8 cellular contexts compared by ENCODE assay signal in genomic region chr18:63161032-63161727, GRCh38.
DNase-seq lines count a peak whose midpoint lies in the region; ATAC-seq, FAIRE-seq and TF ChIP-seq lines count a peak whose summit lies in the region.

No MANE protein-coding gene starts in this region.

- intact Hi-C loops in breast epithelium (cut with DNase I; ENCODE audit: low total_unique reads), result no loop called here

- no peak overlapping the region for H3K4me3 ChIP-seq in BLaER1 treated with 17β-estradiol and CSF1 and Interleukin-3, amounts not matched to agents 10 nM and 100 nM
- H3K4me3 ChIP-seq in breast epithelium, result peak overlapping the region in 1 of 3 donors; percentile 10

- H3K4me1 ChIP-seq in BLaER1 treated with 17β-estradiol and CSF1 and Interleukin-3, amounts not matched to agents 10 nM and 100 nM, result peaks cover 50 to 84% (median 69%) of the 10 kb centered on the region in 10 experiments
- H3K4me1 ChIP-seq in breast epithelium, result peaks cover 4 to 27% of the 10 kb centered on the region in 2 donors

- H3K9ac ChIP-seq in BLaER1 treated with 17β-estradiol and CSF1 and Interleukin-3, amounts not matched to agents 10 nM and 100 nM, result peak overlapping the region in 5 of 11 experiments; percentile 23 to 70 (median 64); a peak in 8 of 22 replicates

- H3K27me3 ChIP-seq in BLaER1 treated with 17β-estradiol and CSF1 and Interleukin-3, amounts not matched to agents 10 nM and 100 nM, result no peaks in the 10 kb centered on the region
- no peaks in the 10 kb centered on the region for H3K27me3 ChIP-seq in breast epithelium

- peaks cover 0 to 49% (median 21%) of the 10 kb centered on the region in 11 experiments; a peak in 15 of 22 replicates for H3K36me3 ChIP-seq in BLaER1 treated with 17β-estradiol and CSF1 and Interleukin-3, amounts not matched to agents 10 nM and 100 nM
- no peaks in the 10 kb centered on the region for H3K36me3 ChIP-seq in breast epithelium

- ATAC-seq in GM19372 (IDR thresholded peaks at IDR 0.05; ENCODE audit: low read depth, unreplicated experiment) (peak; percentile 20), HG03521 (IDR thresholded peaks at IDR 0.05; ENCODE audit: unreplicated experiment) (peak; percentile 19)

- no peak for TF ChIP-seq POLR2A in breast epithelium (IDR thresholded peaks at IDR 0.05)

- FAIRE-seq in frontal cortex (lab: Jason Lieb, UNC), result no peak

- TF ChIP-seq CTCF in breast epithelium (IDR thresholded peaks at IDR 0.05), result no peak

- DNase-seq in breast epithelium (ENCODE audit: low spot score in 2 of 2) (no peak), ureter (ENCODE audit: low spot score) (no peak), ecto neural progenitor cell (ENCODE audit: low spot score) (no peak), frontal cortex (ENCODE audit: low spot score in 2 of 2) (no peak)
- peak; percentile 28 for DNase-seq in stimulated activated CD8-positive, alpha-beta memory T cell treated with anti-CD3 and anti-CD28 coated beads, Interleukin-12 subunit alpha, Interleukin-12 subunit beta, amount 100 ng/mL, for 1 hour (ENCODE audit: low read depth)

- H4K20me1 ChIP-seq in BLaER1 treated with 17β-estradiol and CSF1 and Interleukin-3, amounts not matched to agents 10 nM and 100 nM, result peaks cover 0 to 5% (median 0%) of the 10 kb centered on the region in 11 experiments; a peak in 2 of 22 replicates

- peak overlapping the region; percentile 10 to 83 (median 67); a peak in 20 of 22 replicates for H3K4me2 ChIP-seq in BLaER1 treated with 17β-estradiol and CSF1 and Interleukin-3, amounts not matched to agents 10 nM and 100 nM

- peaks cover 0 to 11% (median 3%) of the 10 kb centered on the region in 11 experiments; a peak in 10 of 22 replicates for H3K9me3 ChIP-seq in BLaER1 treated with 17β-estradiol and CSF1 and Interleukin-3, amounts not matched to agents 10 nM and 100 nM (replicated peaks in 1 of 11)
- H3K9me3 ChIP-seq in breast epithelium, result no peaks in the 10 kb centered on the region

- H3K27ac ChIP-seq in BLaER1 treated with 17β-estradiol and CSF1 and Interleukin-3, amounts not matched to agents 10 nM and 100 nM, result peak overlapping the region in 10 of 11 experiments; percentile 3 to 91 (median 68); a peak in 17 of 22 replicates
- H3K27ac ChIP-seq in breast epithelium, result peak overlapping the region; percentile 88 to 93
